ENCODE assay signal across 19 cellular contexts in the genomic region with DNA sequence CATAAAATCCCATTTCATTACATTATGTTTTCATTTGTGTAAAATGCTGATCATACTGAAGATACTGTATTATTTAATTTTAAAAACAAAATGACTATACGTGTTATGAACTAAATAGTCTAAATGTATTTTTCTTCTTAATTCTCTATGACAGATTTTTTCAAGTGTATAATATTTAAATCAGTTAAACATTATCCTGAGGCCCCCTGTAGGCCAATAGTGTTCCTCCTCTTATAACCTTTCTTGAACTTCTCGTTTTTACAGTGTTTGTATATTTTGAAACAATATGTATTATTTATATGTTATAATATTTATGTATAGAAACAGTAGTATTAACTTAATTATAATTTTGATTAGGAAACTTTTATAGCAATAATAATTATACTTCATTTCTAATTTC.
"Had no signal": no experiment of that assay in that cellular context is flagged by ENCODE, and none has a peak within 500 bp of the region (broad histone marks: within the 10 kb centered on the region; RNA-seq: fewer than 3 reads in every experiment).

No MANE protein-coding gene starts in this region.

- H3K9me3 Mint-ChIP-seq: activated CD4-positive, alpha-beta T cell treated with anti-CD3 and anti-CD28 coated beads, Interleukin-2, amount 10 ng/mL, durations not matched to agents 7 days and 5 days; activated T-helper 1 cell treated with anti-CD3 and anti-CD28 coated beads, Interleukin-12 subunit alpha, Interleukin-12 subunit beta, Interleukin-2, Interleukin-4 antibody, amounts not matched to agents 30 ng/mL and 10 ng/mL and 1 ng/mL, durations not matched to agents 14 hours and 24 hours and 36 hours; nephron progenitor cell; stimulated activated naive CD8-positive, alpha-beta T cell treated with anti-CD3 and anti-CD28 coated beads, Interleukin-15, amount 100 ng/mL, for 72 hours had no signal

- H3K27me3 ChIP-seq: brain microvascular endothelial cell, heart left ventricle, right lobe of liver, spleen, upper lobe of left lung had no signal

- H3K27ac Mint-ChIP-seq: activated CD4-positive, alpha-beta T cell treated with anti-CD3 and anti-CD28 coated beads, Interleukin-2, amount 10 ng/mL, durations not matched to agents 7 days and 5 days; activated T-helper 1 cell treated with anti-CD3 and anti-CD28 coated beads, Interleukin-12 subunit alpha, Interleukin-12 subunit beta, Interleukin-2, Interleukin-4 antibody, amounts not matched to agents 30 ng/mL and 10 ng/mL and 1 ng/mL, durations not matched to agents 14 hours and 24 hours and 36 hours; nephron progenitor cell; stimulated activated naive CD8-positive, alpha-beta T cell treated with anti-CD3 and anti-CD28 coated beads, Interleukin-15, amount 100 ng/mL, for 72 hours had no signal

- H3K27me3 Mint-ChIP-seq: activated CD4-positive, alpha-beta T cell treated with anti-CD3 and anti-CD28 coated beads, Interleukin-2, amount 10 ng/mL, durations not matched to agents 7 days and 5 days; central memory CD8-positive, alpha-beta T cell; stimulated activated naive CD8-positive, alpha-beta T cell treated with anti-CD3 and anti-CD28 coated beads, Interleukin-15, amount 100 ng/mL, for 72 hours had no signal

- H3K4me3 Mint-ChIP-seq: activated CD4-positive, alpha-beta T cell treated with anti-CD3 and anti-CD28 coated beads, Interleukin-2, amount 10 ng/mL, durations not matched to agents 7 days and 5 days; activated T-helper 1 cell treated with anti-CD3 and anti-CD28 coated beads, Interleukin-12 subunit alpha, Interleukin-12 subunit beta, Interleukin-2, Interleukin-4 antibody, amounts not matched to agents 30 ng/mL and 10 ng/mL and 1 ng/mL, durations not matched to agents 14 hours and 24 hours and 36 hours; central memory CD8-positive, alpha-beta T cell; nephron progenitor cell; stimulated activated naive CD8-positive, alpha-beta T cell treated with anti-CD3 and anti-CD28 coated beads, Interleukin-15, amount 100 ng/mL, for 72 hours had no signal

- H3K9me3 ChIP-seq: heart left ventricle, lower lobe of right lung, psoas muscle, right lobe of liver, spleen, upper lobe of left lung had no signal

- H3K4me3 ChIP-seq: heart left ventricle, lower lobe of right lung, psoas muscle, right lobe of liver, spleen, upper lobe of left lung had no signal

- H3K4me1 ChIP-seq: heart left ventricle, lower lobe of right lung, psoas muscle, right lobe of liver, spleen, upper lobe of left lung had no signal

- DNase-seq: activated CD4-positive, alpha-beta T cell treated with anti-CD3 and anti-CD28 coated beads, Interleukin-2, amount 10 ng/mL, durations not matched to agents 7 days and 5 days; activated CD4-positive, CD25-positive, alpha-beta regulatory T cell; activated naive CD4-positive, alpha-beta T cell treated with Interleukin-2 at 50 U/mL for 16 hours; anterior cingulate cortex; brain microvascular endothelial cell; cortex of kidney; effector CD4-positive, alpha-beta T cell; foreskin melanocyte; heart left ventricle; left cardiac atrium; lower lobe of right lung; nephron progenitor cell; psoas muscle; right lobe of liver; spleen; stimulated activated naive CD8-positive, alpha-beta T cell treated with anti-CD3 and anti-CD28 coated beads, Interleukin-15, amount 100 ng/mL, for 72 hours; upper lobe of left lung had no signal

- H3K36me3 ChIP-seq: brain microvascular endothelial cell, heart left ventricle, lower lobe of right lung, right lobe of liver, spleen, upper lobe of left lung had no signal

- H3K27ac ChIP-seq: brain microvascular endothelial cell, heart left ventricle, lower lobe of right lung, psoas muscle, right lobe of liver, spleen, upper lobe of left lung had no signal

- H3K4me1 Mint-ChIP-seq: activated CD4-positive, alpha-beta T cell treated with anti-CD3 and anti-CD28 coated beads, Interleukin-2, amount 10 ng/mL, durations not matched to agents 7 days and 5 days; central memory CD8-positive, alpha-beta T cell; nephron progenitor cell; stimulated activated naive CD8-positive, alpha-beta T cell treated with anti-CD3 and anti-CD28 coated beads, Interleukin-15, amount 100 ng/mL, for 72 hours had no signal
